ENCODE assay signal across 8 cellular contexts in the genomic region with DNA sequence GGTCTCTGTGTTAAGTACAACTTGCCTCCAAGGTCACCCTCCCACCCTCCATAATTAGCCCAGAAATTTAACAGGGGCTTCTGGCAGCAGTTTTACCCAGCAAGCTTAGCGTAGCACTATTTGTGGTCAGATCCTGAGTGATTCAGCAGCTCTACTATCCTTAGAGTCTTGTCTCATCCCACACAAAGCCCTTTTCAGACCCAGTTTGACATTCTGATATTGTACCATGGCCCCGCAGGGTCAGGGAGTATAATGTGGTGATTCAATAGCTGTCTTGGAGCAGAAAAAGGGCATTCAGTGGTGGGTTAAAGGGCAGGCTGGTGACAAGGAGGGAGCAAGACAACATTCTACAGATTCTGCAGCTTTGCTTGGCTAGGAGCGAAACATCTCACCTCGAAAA.
DNase-seq lines count a peak whose midpoint lies in the region; ATAC-seq and FAIRE-seq lines count a peak whose summit lies in the region.

No MANE protein-coding gene starts in this region.

- no peak overlapping the region for H3K4me3 ChIP-seq in muscle layer of colon (ENCODE audit: low read depth in 1 of 2, low read length in 2 of 2)

- no peak overlapping the region for H3K9ac ChIP-seq in muscle layer of colon (ENCODE audit: low read length)

- peak; percentile 21 for ATAC-seq in Right ventricle myocardium inferior
- ATAC-seq in HG03565 (IDR thresholded peaks at IDR 0.05; ENCODE audit: unreplicated experiment) = no peak

- intact Hi-C loops in Right ventricle myocardium inferior (cut with DNase I) (loop anchor here (10.0 kb wide), 2 partner anchors 242 to 482 kb away; no protein-coding TSS in a partner anchor), cardiac septum (cut with DNase I) (loop anchor here (5.0 kb wide), 1 partner anchor 485 kb away; no protein-coding TSS in a partner anchor)

- DNase-seq in Right ventricle myocardium inferior (ENCODE audit: missing footprints) = no peak
- DNase-seq in cardiac septum (ENCODE audit: low spot score) = no peak
- peak; percentile 75 for DNase-seq in epidermal melanocyte (ENCODE audit: insufficient read length, low spot score)
- DNase-seq in urothelium cell line (ENCODE audit: low spot score) = peak; percentile 76
- DNase-seq in activated effector memory CD4-positive, alpha-beta T cell treated with anti-CD3 and anti-CD28 coated beads, Interleukin-2, amount 50 U/mL, for 16 hours = no peak
- DNase-seq in OCI-M2 (lab: John Stamatoyannopoulos, UW; ENCODE audit: unreplicated experiment) = no peak

- peak; percentile 5 for FAIRE-seq in urothelium cell line (lab: Jason Lieb, UNC)

- H3K27ac ChIP-seq in muscle layer of colon (ENCODE audit: low read depth, low read length) = peak overlapping the region; percentile 22

- no peaks in the 10 kb centered on the region for H3K9me3 ChIP-seq in muscle layer of colon (ENCODE audit: low read length)

- H3K4me1 ChIP-seq in muscle layer of colon (ENCODE audit: insufficient read depth, low read length) = peaks cover 12% of the 10 kb centered on the region

- no peaks in the 10 kb centered on the region for H3K27me3 ChIP-seq in muscle layer of colon (ENCODE audit: control insufficient read depth in 1 of 2, insufficient read depth in 2 of 2, low read length in 2 of 2)

- no peaks in the 10 kb centered on the region for H3K36me3 ChIP-seq in muscle layer of colon (ENCODE audit: insufficient read depth, low read length)

Comparison
In these comparisons a context has a peak if more than half of its experiments do, and no peak if none do; other contexts are left out.
1. DNase-seq: peak in epidermal melanocyte (single experiment) and urothelium cell line (single experiment); none in Right ventricle myocardium inferior (single experiment), cardiac septum (single experiment), activated effector memory CD4-positive, alpha-beta T cell treated with anti-CD3 and anti-CD28 coated beads, Interleukin-2, amount 50 U/mL, for 16 hours (single experiment) and OCI-M2 (single experiment).